Comparison of ENCODE assay signal across 11 cellular contexts in the genomic region with DNA sequence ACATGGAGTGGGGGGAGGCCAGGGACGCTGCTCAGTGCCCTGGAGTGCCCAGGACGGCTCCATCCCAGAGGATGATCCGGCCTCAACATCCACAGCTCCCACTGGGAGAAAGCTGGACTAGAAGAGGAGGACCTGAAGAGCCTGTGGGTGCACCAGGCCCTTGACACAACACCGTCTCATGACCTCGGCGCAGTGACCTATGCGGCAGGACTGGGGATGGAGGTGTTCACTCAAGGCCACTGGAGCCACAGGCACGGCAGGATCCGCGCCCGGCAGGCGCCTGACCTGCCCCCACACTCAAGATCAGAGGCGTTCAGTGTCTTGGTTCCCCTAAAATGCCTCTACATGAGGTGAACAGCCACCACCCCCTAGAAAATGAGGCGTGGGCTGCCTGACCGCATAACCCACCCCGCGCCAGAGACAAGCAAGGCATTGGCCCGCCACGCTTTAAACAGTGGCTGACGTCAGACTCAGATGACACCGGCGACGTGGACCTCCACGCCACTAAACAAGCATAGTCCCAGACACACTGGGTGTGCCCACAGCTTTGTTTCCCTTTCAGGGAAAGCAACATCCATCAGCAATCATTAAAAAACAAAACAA. TPM values are rescaled to one million over a fixed set of nuclear protein-coding genes. Genes with fewer than 3 reads are reported as not detected.
DNase-seq lines count a peak whose midpoint lies in the region; ATAC-seq and TF ChIP-seq lines count a peak whose summit lies in the region.
"Had no signal": no experiment of that assay in that cellular context is flagged by ENCODE, and none has a peak within 500 bp of the region (broad histone marks: within the 10 kb centered on the region; RNA-seq: fewer than 3 reads in every experiment).

No MANE protein-coding gene starts in this region.

- H3K27me3 ChIP-seq in muscle layer of duodenum (ENCODE audit: low read depth, low read length) (no peaks in the 10 kb centered on the region), thyroid gland (no peaks in the 10 kb centered on the region)
- H3K27me3 ChIP-seq: tibial artery had no signal

- intact Hi-C loops in activated naive CD4-positive, alpha-beta T cell treated with anti-CD3 and anti-CD28 coated beads for 36 hours (cut with micrococcal nuclease) = loop anchor here (2.0 kb wide), 1 partner anchor 34 kb away; the partner anchor contains the start of gene SLC39A3
- intact Hi-C loops in thyroid gland (cut with DNase I) (no loop called here), lower leg skin (cut with DNase I; ENCODE audit: low total_unique reads) (no loop called here)

- H3K27ac ChIP-seq in coronary artery (peak overlapping the region; percentile 46 to 79), muscle layer of duodenum (ENCODE audit: low read length) (peak overlapping the region; percentile 82), thyroid gland (peak overlapping the region; percentile 31 to 51 (median 36))
- H3K27ac ChIP-seq: SK-N-MC had no signal

- H3K27me3 Mint-ChIP-seq in activated naive CD4-positive, alpha-beta T cell treated with anti-CD3 and anti-CD28 coated beads for 36 hours (ENCODE audit: low read depth) = no peaks in the 10 kb centered on the region

- peaks cover 39% of the 10 kb centered on the region for H3K4me1 Mint-ChIP-seq in activated naive CD4-positive, alpha-beta T cell treated with anti-CD3 and anti-CD28 coated beads for 36 hours (ENCODE audit: low read depth)

- ATAC-seq in HG02798 (IDR thresholded peaks at IDR 0.05; ENCODE audit: poor library complexity, unreplicated experiment) = no peak

- no peak for DNase-seq in activated naive CD4-positive, alpha-beta T cell treated with anti-CD3 and anti-CD28 coated beads for 36 hours
- DNase-seq in activated naive CD4-positive, alpha-beta T cell (lab: John Stamatoyannopoulos, UW) = no peak
- DNase-seq in coronary artery (ENCODE audit: low spot score) (no peak), thyroid gland (no peak), lower leg skin (ENCODE audit: low spot score in 2 of 2) (no peak), NCI-H1417 (lab: John Stamatoyannopoulos, UW) (no peak)
- DNase-seq: NCI-H2107 had no signal

- H3K36me3 Mint-ChIP-seq in activated naive CD4-positive, alpha-beta T cell treated with anti-CD3 and anti-CD28 coated beads for 36 hours (ENCODE audit: low read depth) = peaks cover 16% of the 10 kb centered on the region

- CTCF ChIA-PET in activated naive CD4-positive, alpha-beta T cell treated with anti-CD3 and anti-CD28 coated beads for 36 hours (lab: Charles Lee) = interaction anchor here (1.3 kb wide), 1 partner anchor 127 kb away, joined by 4 read pairs; no protein-coding TSS in a partner anchor

- TF ChIP-seq POLR2A in thyroid gland (IDR thresholded peaks at IDR 0.05) (no peak), lower leg skin (IDR thresholded peaks at IDR 0.05) (no peak)

- H3K9me3 Mint-ChIP-seq in activated naive CD4-positive, alpha-beta T cell treated with anti-CD3 and anti-CD28 coated beads for 36 hours = no peaks in the 10 kb centered on the region

- H3K36me3 ChIP-seq in muscle layer of duodenum (ENCODE audit: control insufficient read depth in 1 of 2, insufficient read depth in 2 of 2, low read length in 2 of 2) (peaks cover 0 to 8% of the 10 kb centered on the region in 2 donors), thyroid gland (no peaks in the 10 kb centered on the region)

- no peak for TF ChIP-seq CTCF in coronary artery (IDR thresholded peaks at IDR 0.05)
- TF ChIP-seq CTCF in thyroid gland (IDR thresholded peaks at IDR 0.05) = no peak
- no peak for TF ChIP-seq CTCF in lower leg skin (IDR thresholded peaks at IDR 0.05)

- WGBS in thyroid gland, 2 donors = 84 to 93% methylated on average over 20 to 22 of the region's 24 CpGs
- 81 to 88% methylated on average over 24 of the region's 24 CpGs for WGBS in lower leg skin, 2 donors

- H3K27ac Mint-ChIP-seq in activated naive CD4-positive, alpha-beta T cell treated with anti-CD3 and anti-CD28 coated beads for 36 hours = peak overlapping the region; percentile 84

- H3K4me3 Mint-ChIP-seq in activated naive CD4-positive, alpha-beta T cell treated with anti-CD3 and anti-CD28 coated beads for 36 hours = peak overlapping the region; percentile 59

- H3K4me3 ChIP-seq in coronary artery = peak overlapping the region; percentile 51
- peak overlapping the region in 1 of 2 donors; percentile 37 for H3K4me3 ChIP-seq in muscle layer of duodenum (ENCODE audit: low read depth in 1 of 2, low read length in 2 of 2)
- H3K4me3 ChIP-seq in thyroid gland (replicated peaks in 1 of 3) = no peak overlapping the region
- H3K4me3 ChIP-seq in lower leg skin (ENCODE audit: low read depth, poor library complexity, severe bottlenecking) = no peak overlapping the region
- H3K4me3 ChIP-seq: SK-N-MC, tibial artery had no signal

- H3K4me1 ChIP-seq in muscle layer of duodenum (ENCODE audit: control insufficient read depth in 1 of 2, insufficient read depth in 2 of 2, low read length in 2 of 2) (peaks cover 0 to 39% of the 10 kb centered on the region in 2 donors), thyroid gland (peaks cover under 1 to 5% of the 10 kb centered on the region in 2 donors)

- no peaks in the 10 kb centered on the region for H3K9me3 ChIP-seq in muscle layer of duodenum (ENCODE audit: control insufficient read depth in 1 of 2, low read length in 2 of 2)
- no peaks in the 10 kb centered on the region for H3K9me3 ChIP-seq in thyroid gland
- H3K9me3 ChIP-seq: tibial artery had no signal

RNA-seq across cellular contexts. Expression of gene SGTA, which starts 8.0 kb away (rescaled TPM):
- total RNA-seq in activated naive CD4-positive, alpha-beta T cell treated with anti-CD3 and anti-CD28 coated beads for 36 hours = 10 to 100 TPM; 44.3 to 44.6 TPM
- total RNA-seq in thyroid gland (10 to 100 TPM; 43.4 to 86.8 (median 73.4) TPM), lower leg skin (10 to 100 TPM; 37.9 to 49.5 (median 44.1) TPM)

RNA-seq across cellular contexts. Expression of gene THOP1, which starts 10.2 kb away (rescaled TPM):
- total RNA-seq in activated naive CD4-positive, alpha-beta T cell treated with anti-CD3 and anti-CD28 coated beads for 36 hours = 100 to 1,000 TPM; 113 TPM
- total RNA-seq in thyroid gland (10 to 100 TPM; 29.7 to 79.0 (median 58.9) TPM), lower leg skin (10 to 100 TPM; 35.9 to 56.5 (median 43.7) TPM)

RNA-seq across cellular contexts. Expression of gene SLC39A3, which starts 35.2 kb away (rescaled TPM):
- total RNA-seq in activated naive CD4-positive, alpha-beta T cell treated with anti-CD3 and anti-CD28 coated beads for 36 hours = 10 to 100 TPM; 20.1 to 23.2 TPM
- total RNA-seq in thyroid gland (10 to 100 TPM; 21.7 to 52.2 (median 31.4) TPM), lower leg skin (10 to 100 TPM; 20.2 to 27.0 (median 21.6) TPM)

RNA-seq across cellular contexts. Expression of gene ZNF554, which starts 44.6 kb away (rescaled TPM):
- total RNA-seq in activated naive CD4-positive, alpha-beta T cell treated with anti-CD3 and anti-CD28 coated beads for 36 hours = 1 to 10 TPM; 1.2 to 1.4 TPM
- total RNA-seq in thyroid gland = 1 to 10 TPM; 4.9 to 9.2 (median 6.2) TPM
- total RNA-seq in lower leg skin = 1 to 10 TPM; 6.2 to 8.6 (median 7.3) TPM

RNA-seq across cellular contexts. Expression of gene DIRAS1, which starts 53.9 kb away (rescaled TPM):
- under 1 TPM; 0.07 to 0.24 TPM for total RNA-seq in activated naive CD4-positive, alpha-beta T cell treated with anti-CD3 and anti-CD28 coated beads for 36 hours
- total RNA-seq in thyroid gland (under 1 TPM; 0.27 to 0.67 (median 0.40) TPM), lower leg skin (1 to 10 TPM in 3 of 4 donors, under 1 TPM in 1; 0.46 to 6.1 (median 3.4) TPM)
